17 cellular contexts compared by ENCODE assay signal in the genomic region with DNA sequence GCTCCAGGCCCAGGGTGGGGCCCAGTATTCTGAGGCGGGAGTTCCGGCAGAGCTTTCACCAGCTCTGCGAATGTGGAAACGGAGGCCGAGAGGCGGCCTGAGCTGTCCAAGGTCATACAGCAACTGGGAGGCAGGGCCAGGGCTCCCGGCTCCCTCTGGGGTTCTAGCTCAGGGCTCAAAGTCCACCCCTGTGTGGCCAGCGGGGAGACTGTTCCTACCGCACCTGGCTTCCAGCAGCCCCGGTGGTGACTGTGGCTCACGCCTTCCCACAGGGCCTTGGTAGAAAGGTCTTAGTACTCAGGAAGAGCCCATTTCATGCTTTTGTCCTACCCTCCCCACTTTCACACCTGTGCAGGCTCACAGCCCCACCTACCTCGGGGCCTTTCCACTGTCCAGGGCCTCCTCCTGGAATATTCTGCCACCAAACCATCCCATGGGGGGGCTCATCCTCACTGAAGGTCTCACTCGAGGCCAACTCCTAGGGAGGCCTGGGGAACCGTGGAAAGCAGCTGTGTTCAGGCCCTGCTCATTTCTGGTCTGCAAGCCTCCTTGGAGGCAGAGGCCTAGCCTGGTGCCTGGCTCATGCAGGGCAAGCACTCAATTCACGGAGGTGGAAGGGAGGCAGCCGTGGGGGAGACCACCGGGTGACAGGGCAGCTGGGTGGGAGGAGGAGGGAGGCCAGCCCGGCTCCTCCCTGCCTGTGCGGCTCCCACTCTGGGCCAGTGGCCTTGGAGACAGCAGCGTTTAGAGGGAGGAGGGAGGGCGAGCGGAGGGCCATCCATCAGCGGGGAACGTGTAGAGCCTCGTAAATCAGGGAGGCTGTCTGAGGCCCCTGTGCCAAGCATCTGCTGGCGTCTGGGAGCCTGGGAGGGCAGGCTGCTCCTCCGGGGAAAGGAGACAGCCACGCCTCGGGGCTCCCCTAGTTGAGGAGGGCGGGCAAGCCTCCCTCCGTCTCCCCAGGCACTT. TPM values are rescaled to one million over a fixed set of nuclear protein-coding genes. Genes with fewer than 3 reads are reported as not detected.
DNase-seq lines count a peak whose midpoint lies in the region; ATAC-seq, FAIRE-seq and TF ChIP-seq lines count a peak whose summit lies in the region.
"Had no signal": no experiment of that assay in that cellular context is flagged by ENCODE, and none has a peak within 500 bp of the region (broad histone marks: within the 10 kb centered on the region; RNA-seq: fewer than 3 reads in every experiment).

No MANE protein-coding gene starts in this region.

- ATAC-seq in stimulated activated naive CD8-positive, alpha-beta T cell treated with anti-CD3 and anti-CD28 coated beads, Interleukin-15, amount 100 ng/mL, for 72 hours = no peak
- ATAC-seq in HG03280 (IDR thresholded peaks at IDR 0.05; ENCODE audit: unreplicated experiment) = no peak
- ATAC-seq: activated T-cell treated with anti-CD3 and anti-CD28 coated beads, Interleukin-2, amount 50 U/mL, for 72 hours; left cardiac atrium had no signal

- H3K27me3 Mint-ChIP-seq in stimulated activated naive CD8-positive, alpha-beta T cell treated with anti-CD3 and anti-CD28 coated beads, Interleukin-15, amount 100 ng/mL, for 72 hours = peaks cover 12% of the 10 kb centered on the region

- WGBS in small intestine, 3 donors = 44 to 63% (median 59%) methylated on average over 30 to 31 of the region's 31 CpGs

- H3K27ac Mint-ChIP-seq in stimulated activated naive CD8-positive, alpha-beta T cell treated with anti-CD3 and anti-CD28 coated beads, Interleukin-15, amount 100 ng/mL, for 72 hours = peak overlapping the region in 1 of 2 donors; percentile 60
- H3K27ac Mint-ChIP-seq: activated T-cell treated with anti-CD3 and anti-CD28 coated beads, Interleukin-2, amount 50 U/mL, for 72 hours; naive B cell had no signal

- H3K27me3 ChIP-seq in small intestine (ENCODE audit: control insufficient read depth in 2 of 2, insufficient read depth in 2 of 2, low read length in 2 of 2) = no peaks in the 10 kb centered on the region
- H3K27me3 ChIP-seq: BLaER1 treated with 17β-estradiol and CSF1 and Interleukin-3, amounts not matched to agents 10 nM and 100 nM had no signal

- H3K36me3 ChIP-seq in small intestine (ENCODE audit: control insufficient read depth in 2 of 2, insufficient read depth in 2 of 2, low read length in 2 of 2) = no peaks in the 10 kb centered on the region
- H3K36me3 ChIP-seq: BLaER1 treated with 17β-estradiol and CSF1 and Interleukin-3, amounts not matched to agents 10 nM and 100 nM had no signal

- DNase-seq in NCI-H1694 (lab: John Stamatoyannopoulos, UW) = peak; percentile 72
- DNase-seq in SHP77 treated with DMSO at 0.1 percent for 48 hours (lab: John Stamatoyannopoulos, UW) = peak; percentile 81
- peak; percentile 96 for DNase-seq in left kidney (ENCODE audit: low read depth, low spot score)
- DNase-seq in small intestine = peak; percentile 75
- no peak for DNase-seq in stimulated activated naive CD8-positive, alpha-beta T cell treated with anti-CD3 and anti-CD28 coated beads, Interleukin-15, amount 100 ng/mL, for 72 hours
- DNase-seq in coronary artery (ENCODE audit: low spot score) = no peak
- DNase-seq: activated CD4-positive, alpha-beta T cell treated with anti-CD3 and anti-CD28 coated beads, Interleukin-2, amount 50 U/mL, for 48 hours; activated T-cell treated with anti-CD3 and anti-CD28 coated beads, Interleukin-2, amount 50 U/mL, for 72 hours; amniotic stem cell; left cardiac atrium; naive B cell; retina; stimulated activated CD4-positive, alpha-beta T cell treated with anti-CD3 and anti-CD28 coated beads, Interleukin-2, amount 100 ng/mL, for 48 hours; stimulated activated CD8-positive, alpha-beta memory T cell treated with anti-CD3 and anti-CD28 coated beads, Interleukin-4, amount 100 ng/mL, for 48 hours had no signal

- H3K9me3 ChIP-seq in small intestine (ENCODE audit: control insufficient read depth, low read depth) = no peaks in the 10 kb centered on the region

- no peaks in the 10 kb centered on the region for H3K4me1 Mint-ChIP-seq in stimulated activated naive CD8-positive, alpha-beta T cell treated with anti-CD3 and anti-CD28 coated beads, Interleukin-15, amount 100 ng/mL, for 72 hours
- H3K4me1 Mint-ChIP-seq: naive B cell had no signal

- H3K4me3 Mint-ChIP-seq in stimulated activated naive CD8-positive, alpha-beta T cell treated with anti-CD3 and anti-CD28 coated beads, Interleukin-15, amount 100 ng/mL, for 72 hours = no peak overlapping the region
- H3K4me3 Mint-ChIP-seq: activated T-cell treated with anti-CD3 and anti-CD28 coated beads, Interleukin-2, amount 50 U/mL, for 72 hours had no signal

- H3K4me3 ChIP-seq in small intestine (ENCODE audit: low read depth in 1 of 2, low read length in 2 of 2) (no peak overlapping the region), coronary artery (no peak overlapping the region)
- H3K4me3 ChIP-seq: BLaER1 treated with 17β-estradiol and CSF1 and Interleukin-3, amounts not matched to agents 10 nM and 100 nM had no signal

- H3K4me1 ChIP-seq in small intestine (ENCODE audit: control insufficient read depth in 2 of 2, insufficient read depth in 1 of 2, low read depth in 1 of 2, low read length in 1 of 2) = peaks cover 0 to 1% of the 10 kb centered on the region in 2 donors

- H3K27ac ChIP-seq in small intestine (ENCODE audit: low read depth in 1 of 2, low read length in 1 of 2) (no peak overlapping the region), coronary artery (no peak overlapping the region)

- no peak for FAIRE-seq in small intestine (lab: Jason Lieb, UNC)
- FAIRE-seq: HTR-8/SVneo had no signal

- no peaks in the 10 kb centered on the region for H3K9me3 Mint-ChIP-seq in stimulated activated naive CD8-positive, alpha-beta T cell treated with anti-CD3 and anti-CD28 coated beads, Interleukin-15, amount 100 ng/mL, for 72 hours
- H3K9me3 Mint-ChIP-seq: activated T-cell treated with anti-CD3 and anti-CD28 coated beads, Interleukin-2, amount 50 U/mL, for 72 hours; naive B cell had no signal

- TF ChIP-seq CTCF in coronary artery (IDR thresholded peaks at IDR 0.05) = no peak

RNA-seq across cellular contexts. Expression of gene DOC2B, which starts 12.7 kb away (rescaled TPM):
- polyA plus RNA-seq in small intestine = 10 to 100 TPM in 1 of 3 donors, under 1 TPM in 2; under 0.01 to 12.7 (median 0.27) TPM

RNA-seq across cellular contexts. Expression of gene SCGB1C2, which starts 56.8 kb away (rescaled TPM):
- polyA plus RNA-seq in small intestine = not detected

Comparison
In these comparisons a context has a peak if more than half of its experiments do, and no peak if none do; other contexts are left out.
1. DNase-seq: peak in NCI-H1694 (single experiment), SHP77 treated with DMSO at 0.1 percent for 48 hours (single experiment), left kidney (single experiment) and small intestine (single experiment); none in stimulated activated naive CD8-positive, alpha-beta T cell treated with anti-CD3 and anti-CD28 coated beads, Interleukin-15, amount 100 ng/mL, for 72 hours (0 of 2) and coronary artery (single experiment).